1 cellular context compared by ENCODE assay signal in the genomic region with DNA sequence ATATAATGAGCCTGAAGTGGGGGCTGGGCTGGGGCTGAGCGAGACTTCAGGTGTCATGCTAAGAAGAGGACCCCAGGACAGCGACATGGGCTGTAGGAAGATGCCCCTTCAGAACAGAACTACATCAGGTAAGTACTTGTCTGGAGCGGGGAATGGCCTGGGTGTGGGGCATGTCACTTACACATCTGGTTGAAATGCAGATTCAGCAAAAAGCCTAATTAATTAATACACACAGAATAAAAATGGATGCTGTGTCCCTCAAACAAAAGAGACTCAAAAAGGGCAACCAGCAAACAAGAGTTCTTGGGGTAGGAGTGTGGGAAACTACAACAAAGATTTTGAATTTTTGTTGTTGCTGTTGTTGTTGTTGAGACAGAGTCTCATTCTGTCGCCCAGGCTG.
TF ChIP-seq lines count a peak whose summit lies in the region.

No MANE protein-coding gene starts in this region.

TF ChIP-seq in HepG2, 621 proteins besides CTCF, POLR2A, EP300 and RAD21:
- TF ChIP-seq, protein P1, sequence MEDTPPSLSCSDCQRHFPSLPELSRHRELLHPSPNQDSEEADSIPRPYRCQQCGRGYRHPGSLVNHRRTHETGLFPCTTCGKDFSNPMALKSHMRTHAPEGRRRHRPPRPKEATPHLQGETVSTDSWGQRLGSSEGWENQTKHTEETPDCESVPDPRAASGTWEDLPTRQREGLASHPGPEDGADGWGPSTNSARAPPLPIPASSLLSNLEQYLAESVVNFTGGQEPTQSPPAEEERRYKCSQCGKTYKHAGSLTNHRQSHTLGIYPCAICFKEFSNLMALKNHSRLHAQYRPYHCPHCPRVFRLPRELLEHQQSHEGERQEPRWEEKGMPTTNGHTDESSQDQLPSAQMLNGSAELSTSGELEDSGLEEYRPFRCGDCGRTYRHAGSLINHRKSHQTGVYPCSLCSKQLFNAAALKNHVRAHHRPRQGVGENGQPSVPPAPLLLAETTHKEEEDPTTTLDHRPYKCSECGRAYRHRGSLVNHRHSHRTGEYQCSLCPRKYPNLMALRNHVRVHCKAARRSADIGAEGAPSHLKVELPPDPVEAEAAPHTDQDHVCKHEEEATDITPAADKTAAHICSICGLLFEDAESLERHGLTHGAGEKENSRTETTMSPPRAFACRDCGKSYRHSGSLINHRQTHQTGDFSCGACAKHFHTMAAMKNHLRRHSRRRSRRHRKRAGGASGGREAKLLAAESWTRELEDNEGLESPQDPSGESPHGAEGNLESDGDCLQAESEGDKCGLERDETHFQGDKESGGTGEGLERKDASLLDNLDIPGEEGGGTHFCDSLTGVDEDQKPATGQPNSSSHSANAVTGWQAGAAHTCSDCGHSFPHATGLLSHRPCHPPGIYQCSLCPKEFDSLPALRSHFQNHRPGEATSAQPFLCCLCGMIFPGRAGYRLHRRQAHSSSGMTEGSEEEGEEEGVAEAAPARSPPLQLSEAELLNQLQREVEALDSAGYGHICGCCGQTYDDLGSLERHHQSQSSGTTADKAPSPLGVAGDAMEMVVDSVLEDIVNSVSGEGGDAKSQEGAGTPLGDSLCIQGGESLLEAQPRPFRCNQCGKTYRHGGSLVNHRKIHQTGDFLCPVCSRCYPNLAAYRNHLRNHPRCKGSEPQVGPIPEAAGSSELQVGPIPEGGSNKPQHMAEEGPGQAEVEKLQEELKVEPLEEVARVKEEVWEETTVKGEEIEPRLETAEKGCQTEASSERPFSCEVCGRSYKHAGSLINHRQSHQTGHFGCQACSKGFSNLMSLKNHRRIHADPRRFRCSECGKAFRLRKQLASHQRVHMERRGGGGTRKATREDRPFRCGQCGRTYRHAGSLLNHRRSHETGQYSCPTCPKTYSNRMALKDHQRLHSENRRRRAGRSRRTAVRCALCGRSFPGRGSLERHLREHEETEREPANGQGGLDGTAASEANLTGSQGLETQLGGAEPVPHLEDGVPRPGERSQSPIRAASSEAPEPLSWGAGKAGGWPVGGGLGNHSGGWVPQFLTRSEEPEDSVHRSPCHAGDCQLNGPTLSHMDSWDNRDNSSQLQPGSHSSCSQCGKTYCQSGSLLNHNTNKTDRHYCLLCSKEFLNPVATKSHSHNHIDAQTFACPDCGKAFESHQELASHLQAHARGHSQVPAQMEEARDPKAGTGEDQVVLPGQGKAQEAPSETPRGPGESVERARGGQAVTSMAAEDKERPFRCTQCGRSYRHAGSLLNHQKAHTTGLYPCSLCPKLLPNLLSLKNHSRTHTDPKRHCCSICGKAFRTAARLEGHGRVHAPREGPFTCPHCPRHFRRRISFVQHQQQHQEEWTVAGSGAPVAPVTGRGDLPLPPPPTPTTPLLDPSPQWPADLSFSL (CRISPR knock-in tag; IDR thresholded peaks at IDR 0.05) = no peak
- no peak for TF ChIP-seq GABPB1 (CRISPR knock-in tag; IDR thresholded peaks at IDR 0.05)
- no peak for TF ChIP-seq SUZ12 (IDR thresholded peaks at IDR 0.05; ENCODE audit: low read depth, low read length)
- TF ChIP-seq ZNF274 (CRISPR knock-in tag; IDR thresholded peaks at IDR 0.05) = no peak
- no peak for TF ChIP-seq ZNF30 (CRISPR knock-in tag; IDR thresholded peaks at IDR 0.05)
- peak; percentile 77 for TF ChIP-seq MAFF (IDR thresholded peaks at IDR 0.05; ENCODE audit: low read depth, low read length)
- no peak for TF ChIP-seq SKI (IDR thresholded peaks at IDR 0.05; ENCODE audit: partially characterized antibody)
- TF ChIP-seq MAFK (conservative IDR thresholded peaks at IDR 0.05 in 1 of 2, IDR thresholded peaks at IDR 0.05 in 1 of 2; ENCODE audit: low read length in 2 of 2) = peak; percentile 82 to 89
TF ChIP-seq in HepG2: peak in this region for 2.
